14 cellular contexts compared by ENCODE assay signal in genomic region chr9:69131682-69132081, GRCh38. TPM values are rescaled to one million over a fixed set of nuclear protein-coding genes. Genes with fewer than 3 reads are reported as not detected.
A peak's percentile ranks its signal among the peaks of the same experiment; 100 is the strongest.
DNase-seq lines count a peak whose midpoint lies in the region; ATAC-seq, FAIRE-seq and TF ChIP-seq lines count a peak whose summit lies in the region.
"Had no signal": no experiment of that assay in that cellular context is flagged by ENCODE, and none has a peak within 500 bp of the region (broad histone marks: within the 10 kb centered on the region; RNA-seq: fewer than 3 reads in every experiment).

No MANE protein-coding gene starts in this region.

- H3K4me1 ChIP-seq in duodenal mucosa (ENCODE audit: control insufficient read depth in 1 of 2, insufficient read depth in 2 of 2, low read length in 2 of 2), result peaks cover 34 to 41% of the 10 kb centered on the region in 2 donors
- H3K4me1 ChIP-seq in right lobe of liver, result peaks cover 0 to 9% (median 4%) of the 10 kb centered on the region in 4 donors

- H3K4me3 ChIP-seq in duodenal mucosa (ENCODE audit: low read depth in 1 of 2, low read length in 2 of 2) (peak overlapping the region; percentile 45 to 50), right lobe of liver (no peak overlapping the region)
- H3K4me3 ChIP-seq: GM12878, ovary had no signal

- no peak for TF ChIP-seq CTCF in right lobe of liver (IDR thresholded peaks at IDR 0.05)

- peak overlapping the region; percentile 34 for H3K27ac ChIP-seq in duodenal mucosa (ENCODE audit: low read depth, low read length)
- no peak overlapping the region for H3K27ac ChIP-seq in right lobe of liver
- H3K27ac ChIP-seq: KMS-11, ovary had no signal

- H3K9ac ChIP-seq in duodenal mucosa (ENCODE audit: low read depth in 1 of 2, low read length in 2 of 2), result peak overlapping the region; percentile 1 to 59
- H3K9ac ChIP-seq: KMS-11 had no signal

- DNase-seq in LHCN-M2 (ENCODE audit: low read depth) (peak; percentile 90), right lobe of liver (no peak), urothelium cell line (ENCODE audit: low spot score) (peak; percentile 29), T-helper 2 cell (no peak)
- DNase-seq: activated T-cell treated with anti-CD3 and anti-CD28 coated beads for 4 hours had no signal

- FAIRE-seq in urothelium cell line (lab: Jason Lieb, UNC), result no peak
- FAIRE-seq: GM12878 had no signal

- peak; percentile 50 to 80 (median 54) for ATAC-seq in right lobe of liver
- no peak for ATAC-seq in GM21825 (IDR thresholded peaks at IDR 0.05; ENCODE audit: unreplicated experiment)
- no peak for ATAC-seq in activated CD4-positive, CD25-positive, alpha-beta regulatory T cell treated with anti-CD3 and anti-CD28 coated beads, Interleukin-2, amount 50 U/mL, for 24 hours
- ATAC-seq: GM12878; HCT116; Panc1; stimulated activated effector memory CD8-positive, alpha-beta T cell treated with anti-CD3 and anti-CD28 coated beads, Interleukin-12 subunit alpha, Interleukin-12 subunit beta, amount 100 ng/mL, for 72 hours had no signal

- intact Hi-C loops in right lobe of liver (cut with DNase I), result no loop called here

- 100% methylated on average over 1 of the region's 1 CpG for WGBS in right lobe of liver (ENCODE audit: insufficient coverage, low coverage, low lambda C conversion rate, missing lambda C conversion rate)

- H3K27me3 ChIP-seq in duodenal mucosa (ENCODE audit: control insufficient read depth in 1 of 2, insufficient read depth in 2 of 2, low read length in 2 of 2), result no peaks in the 10 kb centered on the region
- H3K27me3 ChIP-seq in right lobe of liver, result no peaks in the 10 kb centered on the region
- H3K27me3 ChIP-seq: ovary had no signal

- H3K36me3 ChIP-seq in duodenal mucosa (ENCODE audit: control insufficient read depth in 1 of 2, insufficient read depth in 2 of 2, low read length in 2 of 2) (peaks cover 8 to 9% of the 10 kb centered on the region in 2 donors), right lobe of liver (no peaks in the 10 kb centered on the region)
- H3K36me3 ChIP-seq: ovary had no signal

- no peak for TF ChIP-seq POLR2A in right lobe of liver (IDR thresholded peaks at IDR 0.05)

- no peaks in the 10 kb centered on the region for H3K9me3 ChIP-seq in duodenal mucosa (ENCODE audit: control insufficient read depth in 1 of 2, low read length in 2 of 2)
- no peaks in the 10 kb centered on the region for H3K9me3 ChIP-seq in right lobe of liver
- H3K9me3 ChIP-seq: ovary had no signal

RNA-seq across cellular contexts. Expression of gene TJP2, which starts 42.4 kb away (rescaled TPM):
- 25.7 and 28.2 TPM in 2 replicates for total RNA-seq in LHCN-M2 (2014; rRNA removed)
- polyA plus RNA-seq in LHCN-M2 (2012), result 16.9 TPM
- total RNA-seq in right lobe of liver, result 100 to 1,000 TPM in 1 of 6 experiments, 10 to 100 TPM in 5; 62.0 to 129 (median 81.7) TPM

Comparison
In these comparisons a context has a peak if more than half of its experiments do, and no peak if none do; other contexts are left out.
1. DNase-seq: peak in LHCN-M2 (single experiment) and urothelium cell line (single experiment); none in right lobe of liver (0 of 3) and T-helper 2 cell (0 of 5).
2. H3K4me3 ChIP-seq: peak in duodenal mucosa (2 of 2); none in right lobe of liver (0 of 3).
3. ATAC-seq: peak in right lobe of liver (4 of 4); none in GM21825 (single experiment) and activated CD4-positive, CD25-positive, alpha-beta regulatory T cell treated with anti-CD3 and anti-CD28 coated beads, Interleukin-2, amount 50 U/mL, for 24 hours (0 of 2).